In the genomic region with DNA sequence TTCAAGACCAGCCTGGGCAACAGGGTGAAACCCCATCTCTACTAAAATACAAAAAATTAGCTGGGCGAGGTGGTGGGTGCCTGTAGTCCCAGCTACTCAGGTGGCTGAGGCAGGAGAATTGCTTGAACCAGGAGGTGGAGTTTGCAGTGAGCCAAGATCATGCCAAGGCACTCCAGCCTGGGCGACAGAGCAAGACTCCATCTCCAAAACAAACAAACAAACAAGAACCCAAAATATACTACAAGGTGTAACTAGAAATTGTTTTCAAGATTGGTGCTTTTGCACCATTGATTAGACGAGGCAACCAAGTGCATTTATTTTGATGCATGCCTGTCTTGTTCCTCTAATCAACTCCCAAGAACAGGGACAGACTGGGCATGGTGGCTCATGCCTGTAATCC, we compare ENCODE assay signal across 11 cellular contexts. TPM values are rescaled to one million over a fixed set of nuclear protein-coding genes. Genes with fewer than 3 reads are reported as not detected.
DNase-seq lines count a peak whose midpoint lies in the region; ATAC-seq and TF ChIP-seq lines count a peak whose summit lies in the region.
"Not testable (repeated sequence)": the region's sequence is repeated elsewhere in the genome, so short reads cannot be mapped to it uniquely, and the experiment has no call there.
"Had no signal": no experiment of that assay in that cellular context is flagged by ENCODE, and none has a peak within 500 bp of the region (broad histone marks: within the 10 kb centered on the region; RNA-seq: fewer than 3 reads in every experiment).

No MANE protein-coding gene starts in this region.

- not testable (repeated sequence) for BruUV-seq in Calu3 (replicated peaks; lab: Mats Ljungman, UMichigan)

- H2AK5ac ChIP-seq in mesenchymal stem cell (ENCODE audit: low read length, severe bottlenecking): not testable (repeated sequence)

- peak overlapping the region in 3 of 4 donors; percentile 0 to 63 (median 54) for H3K27ac ChIP-seq in esophagus muscularis mucosa (replicated peaks in 1 of 4)
- peak overlapping the region; percentile 82 for H3K27ac ChIP-seq in right cardiac atrium (ENCODE audit: low read length)
- not testable (repeated sequence) for H3K27ac ChIP-seq in mesenchymal stem cell (ENCODE audit: low read length, poor library complexity, severe bottlenecking)
- peak overlapping the region; percentile 48 for H3K27ac ChIP-seq in suprapubic skin
- peak overlapping the region; percentile 56 to 66 for H3K27ac ChIP-seq in uterus

- H3K9ac ChIP-seq in mesenchymal stem cell (ENCODE audit: low read length): not testable (repeated sequence)

- intact Hi-C loops in Calu3 (cut with micrococcal nuclease; ENCODE audit: unreplicated experiment); esophagus muscularis mucosa (cut with DNase I); uterus (cut with DNase I; ENCODE audit: low total_unique reads): not testable (repeated sequence)
- intact Hi-C loops in right cardiac atrium (cut with DNase I): loop anchor here in 1 of 4 donors (10.0 kb wide), 1 partner anchor 198 kb away; no protein-coding TSS in a partner anchor

- not testable (repeated sequence) for H3K27me3 Mint-ChIP-seq in Calu3 (ENCODE audit: unreplicated experiment); activated T-helper 17 cell treated with anti-CD3 and anti-CD28 coated beads, Interleukin-2, amount 50 U/mL, for 72 hours; progenitor cell of endocrine pancreas

- H3K14ac ChIP-seq in mesenchymal stem cell (ENCODE audit: low read length in 2 of 2): not testable (repeated sequence)

- TF ChIP-seq CTCF in Calu3 (IDR thresholded peaks at IDR 0.05; ENCODE audit: unreplicated experiment); esophagus muscularis mucosa (IDR thresholded peaks at IDR 0.05); progenitor cell of endocrine pancreas (IDR thresholded peaks at IDR 0.05; ENCODE audit: unreplicated experiment); suprapubic skin (IDR thresholded peaks at IDR 0.05); uterus (IDR thresholded peaks at IDR 0.05): not testable (repeated sequence)

- H3K4me2 ChIP-seq in mesenchymal stem cell (ENCODE audit: low read length, poor library complexity, severe bottlenecking): not testable (repeated sequence)

- H3K27ac Mint-ChIP-seq in Calu3 (ENCODE audit: unreplicated experiment): peak overlapping the region; percentile 81
- peak overlapping the region; percentile 74 for H3K27ac Mint-ChIP-seq in activated T-helper 17 cell treated with anti-CD3 and anti-CD28 coated beads, Interleukin-2, amount 50 U/mL, for 72 hours
- H3K27ac Mint-ChIP-seq in progenitor cell of endocrine pancreas: peak overlapping the region; percentile 94

- H3K4me1 Mint-ChIP-seq in Calu3 (ENCODE audit: low read depth, unreplicated experiment) (peaks cover 54% of the 10 kb centered on the region), progenitor cell of endocrine pancreas (ENCODE audit: low read depth) (peaks cover 56% of the 10 kb centered on the region)
- H3K4me1 Mint-ChIP-seq in activated T-helper 17 cell treated with anti-CD3 and anti-CD28 coated beads, Interleukin-2, amount 50 U/mL, for 72 hours: not testable (repeated sequence)

- H2BK5ac ChIP-seq in mesenchymal stem cell (ENCODE audit: low read depth, low read length, poor library complexity, severe bottlenecking): not testable (repeated sequence)

- H2BK15ac ChIP-seq in mesenchymal stem cell (ENCODE audit: low read depth, poor library complexity, severe bottlenecking): not testable (repeated sequence)

- TF ChIP-seq EP300 in esophagus muscularis mucosa (IDR thresholded peaks at IDR 0.05); suprapubic skin (IDR thresholded peaks at IDR 0.05): not testable (repeated sequence)

- H3K4ac ChIP-seq in mesenchymal stem cell (ENCODE audit: low read depth in 1 of 2, low read length in 2 of 2): not testable (repeated sequence)

- H2AFZ ChIP-seq in mesenchymal stem cell (ENCODE audit: low read depth, low read length): not testable (repeated sequence)

- not testable (repeated sequence) for H3K36me3 ChIP-seq in esophagus muscularis mucosa; mesenchymal stem cell (ENCODE audit: control insufficient read depth in 1 of 2, insufficient read depth in 2 of 2, low read depth in 1 of 2, low read length in 2 of 2); suprapubic skin; uterus

- not testable (repeated sequence) for H3K9me3 ChIP-seq in esophagus muscularis mucosa; right cardiac atrium (ENCODE audit: control insufficient read depth, low read length); mesenchymal stem cell (ENCODE audit: control insufficient read depth, low read length); suprapubic skin; uterus

- not testable (repeated sequence) for H3K23ac ChIP-seq in mesenchymal stem cell (ENCODE audit: low read length in 2 of 2)

- H3K4me3 ChIP-seq in esophagus muscularis mucosa; right cardiac atrium (ENCODE audit: low read length); mesenchymal stem cell (ENCODE audit: insufficient read depth in 1 of 2, low read depth in 1 of 2, low read length in 2 of 2); suprapubic skin; uterus: not testable (repeated sequence)

- peaks cover 19 to 39% (median 28%) of the 10 kb centered on the region in 4 donors for H3K4me1 ChIP-seq in esophagus muscularis mucosa
- not testable (repeated sequence) for H3K4me1 ChIP-seq in right cardiac atrium (ENCODE audit: control insufficient read depth, insufficient read depth, low read length); mesenchymal stem cell (ENCODE audit: control insufficient read depth, insufficient read depth, low read depth, low read length); uterus
- peaks cover 13% of the 10 kb centered on the region for H3K4me1 ChIP-seq in suprapubic skin

- not testable (repeated sequence) for ATAC-seq in activated T-helper 17 cell treated with anti-CD3 and anti-CD28 coated beads, Interleukin-2, amount 50 U/mL, for 72 hours (replicated peaks); right cardiac atrium

- not testable (repeated sequence) for H2BK120ac ChIP-seq in mesenchymal stem cell (ENCODE audit: low read depth, low read length)

- TF ChIP-seq POLR2A in esophagus muscularis mucosa (IDR thresholded peaks at IDR 0.05; ENCODE audit: low read depth); suprapubic skin (IDR thresholded peaks at IDR 0.05); uterus (IDR thresholded peaks at IDR 0.05): not testable (repeated sequence)

- H4K8ac ChIP-seq in mesenchymal stem cell (ENCODE audit: low read length): not testable (repeated sequence)

- CTCF ChIA-PET in Calu3 (lab: Charles Lee): interaction anchor here (0.7 to 1.4 kb wide), 4 partner anchors 12 to 509 kb away, joined by 3 to 5 read pairs (median 3); no protein-coding TSS in a partner anchor

- peak overlapping the region in 1 of 2 experiments; percentile 1 for H3K18ac ChIP-seq in mesenchymal stem cell (ENCODE audit: low read depth in 1 of 2, low read length in 2 of 2)

- not testable (repeated sequence) for DNase-seq in Calu3; esophagus muscularis mucosa (ENCODE audit: extremely low spot score); right cardiac atrium; mesenchymal stem cell; progenitor cell of endocrine pancreas (ENCODE audit: low spot score, unreplicated experiment); suprapubic skin (ENCODE audit: low spot score in 2 of 2); uterus

- H3K4me3 Mint-ChIP-seq in Calu3 (ENCODE audit: low read depth, unreplicated experiment): peak overlapping the region; percentile 37
- not testable (repeated sequence) for H3K4me3 Mint-ChIP-seq in activated T-helper 17 cell treated with anti-CD3 and anti-CD28 coated beads, Interleukin-2, amount 50 U/mL, for 72 hours
- H3K4me3 Mint-ChIP-seq in progenitor cell of endocrine pancreas (ENCODE audit: low read depth): peak overlapping the region; percentile 17

- H3K36me3 Mint-ChIP-seq in Calu3 (ENCODE audit: insufficient read depth, unreplicated experiment): peaks cover 11% of the 10 kb centered on the region
- H3K36me3 Mint-ChIP-seq in activated T-helper 17 cell treated with anti-CD3 and anti-CD28 coated beads, Interleukin-2, amount 50 U/mL, for 72 hours (ENCODE audit: low read depth); progenitor cell of endocrine pancreas (ENCODE audit: insufficient read depth): not testable (repeated sequence)

- H3K27me3 ChIP-seq in esophagus muscularis mucosa; right cardiac atrium (ENCODE audit: control insufficient read depth, insufficient read depth); suprapubic skin; uterus: not testable (repeated sequence)
- peaks cover 14 to 23% of the 10 kb centered on the region in 2 experiments for H3K27me3 ChIP-seq in mesenchymal stem cell (ENCODE audit: control insufficient read depth in 1 of 2, insufficient read depth in 1 of 2, low read length in 2 of 2)

- H3K9me3 Mint-ChIP-seq in Calu3 (ENCODE audit: low read depth, unreplicated experiment); activated T-helper 17 cell treated with anti-CD3 and anti-CD28 coated beads, Interleukin-2, amount 50 U/mL, for 72 hours; progenitor cell of endocrine pancreas (ENCODE audit: low read depth): not testable (repeated sequence)

- 76% methylated on average over 3 of the region's 3 CpGs for WGBS in esophagus muscularis mucosa
- WGBS in right cardiac atrium: 78% methylated on average over 3 of the region's 3 CpGs
- 90% methylated on average over 1 of the region's 3 CpGs for WGBS in mesenchymal stem cell
- WGBS in suprapubic skin: 81% methylated on average over 3 of the region's 3 CpGs

- peak overlapping the region; percentile 12 to 49 for H2BK12ac ChIP-seq in mesenchymal stem cell (ENCODE audit: low read length in 2 of 2)

- H4K91ac ChIP-seq in mesenchymal stem cell (ENCODE audit: low read length): not testable (repeated sequence)

- not testable (repeated sequence) for H3K79me1 ChIP-seq in mesenchymal stem cell (replicated peaks; ENCODE audit: low read length, poor library complexity, severe bottlenecking)

RNA-seq across cellular contexts. Expression of a gene that starts 20.2 kb away (rescaled TPM):
- total RNA-seq in Calu3 (2022): 131 and 134 TPM in 2 replicates
- 100 to 1,000 TPM in 1 of 2 donors, 10 to 100 TPM in 1; 71.3 to 101 TPM for total RNA-seq in activated T-helper 17 cell treated with anti-CD3 and anti-CD28 coated beads, Interleukin-2, amount 50 U/mL, for 72 hours
- total RNA-seq in esophagus muscularis mucosa: 10 to 100 TPM; 62.5 to 93.9 (median 72.9) TPM
- total RNA-seq in right cardiac atrium: 100 to 1,000 TPM; 287 to 474 (median 393) TPM
- 1,497 TPM for polyA plus RNA-seq in right cardiac atrium
- 132 TPM for polyA plus RNA-seq in mesenchymal stem cell (2013, experiment 1 of 2)
- polyA plus RNA-seq in mesenchymal stem cell (2013, experiment 2 of 2): 123 TPM
- 40.2 and 45.1 TPM in 2 replicates for total RNA-seq in progenitor cell of endocrine pancreas
- total RNA-seq in suprapubic skin: 100 to 1,000 TPM in 3 of 4 donors, 10 to 100 TPM in 1; 79.8 to 128 (median 112) TPM
- total RNA-seq in uterus: 10 to 100 TPM; 12.8 to 45.9 (median 23.8) TPM

RNA-seq across cellular contexts. Expression of a gene that starts 35.8 kb away (rescaled TPM):
- total RNA-seq in Calu3 (2022): 179 and 182 TPM in 2 replicates
- 100 to 1,000 TPM in 1 of 2 donors, 10 to 100 TPM in 1; 88.9 to 130 TPM for total RNA-seq in activated T-helper 17 cell treated with anti-CD3 and anti-CD28 coated beads, Interleukin-2, amount 50 U/mL, for 72 hours
- total RNA-seq in esophagus muscularis mucosa: 10 to 100 TPM; 46.4 to 76.4 (median 62.9) TPM
- total RNA-seq in right cardiac atrium: 10 to 100 TPM; 41.7 to 50.9 (median 43.0) TPM
- polyA plus RNA-seq in right cardiac atrium: 27.4 TPM
- polyA plus RNA-seq in mesenchymal stem cell (2013, experiment 1 of 2): 74.4 TPM
- 73.9 TPM for polyA plus RNA-seq in mesenchymal stem cell (2013, experiment 2 of 2)
- 94.1 and 100 TPM in 2 replicates for total RNA-seq in progenitor cell of endocrine pancreas
- total RNA-seq in suprapubic skin: 10 to 100 TPM; 57.2 to 73.2 (median 69.7) TPM
- total RNA-seq in uterus: 10 to 100 TPM; 25.0 to 77.9 (median 59.4) TPM

RNA-seq across cellular contexts. Expression of a gene that starts 41.6 kb away (rescaled TPM):
- 116 and 136 TPM in 2 replicates for total RNA-seq in Calu3 (2022)
- 100 to 1,000 TPM; 101 to 130 TPM for total RNA-seq in activated T-helper 17 cell treated with anti-CD3 and anti-CD28 coated beads, Interleukin-2, amount 50 U/mL, for 72 hours
- 100 to 1,000 TPM; 157 to 210 (median 183) TPM for total RNA-seq in esophagus muscularis mucosa
- 100 to 1,000 TPM; 220 to 298 (median 281) TPM for total RNA-seq in right cardiac atrium
- polyA plus RNA-seq in right cardiac atrium: 131 TPM
- 89.1 TPM for polyA plus RNA-seq in mesenchymal stem cell (2013, experiment 1 of 2)
- polyA plus RNA-seq in mesenchymal stem cell (2013, experiment 2 of 2): 88.4 TPM
- total RNA-seq in progenitor cell of endocrine pancreas: 85.3 and 92.6 TPM in 2 replicates
- 100 to 1,000 TPM in 2 of 4 donors, 10 to 100 TPM in 2; 87.2 to 133 (median 102) TPM for total RNA-seq in suprapubic skin
- 100 to 1,000 TPM in 2 of 4 donors, 10 to 100 TPM in 2; 40.9 to 318 (median 118) TPM for total RNA-seq in uterus

RNA-seq across cellular contexts. Expression of a gene that starts 55.4 kb away (rescaled TPM):
- total RNA-seq in Calu3 (2022) (0.21 and 0.78 TPM in 2 replicates), esophagus muscularis mucosa (1 to 10 TPM in 1 of 4 donors, under 1 TPM in 2, not detected in 1; under 0.01 to 1.1 (median 0.29) TPM), right cardiac atrium (under 1 TPM in 2 of 4 donors, not detected in 2; 0.06 to 0.23 TPM), progenitor cell of endocrine pancreas (2.9 and 4.0 TPM in 2 replicates), suprapubic skin (not detected), uterus (under 1 TPM in 2 of 4 donors, not detected in 2; 0.41 to 0.91 TPM)
- total RNA-seq in activated T-helper 17 cell treated with anti-CD3 and anti-CD28 coated beads, Interleukin-2, amount 50 U/mL, for 72 hours: not detected
- polyA plus RNA-seq in right cardiac atrium: 0.27 TPM
- polyA plus RNA-seq in mesenchymal stem cell (2013, experiment 1 of 2): 1.9 TPM
- 1.7 TPM for polyA plus RNA-seq in mesenchymal stem cell (2013, experiment 2 of 2)
- total RNA-seq: CD4-positive, CD25-positive, alpha-beta regulatory T cell; Daoy; LHCN-M2 had no signal
- polyA plus RNA-seq: CD4-positive, CD25-positive, alpha-beta regulatory T cell had no signal
